ENCODE assay signal across 1 cellular context in the genomic region with DNA sequence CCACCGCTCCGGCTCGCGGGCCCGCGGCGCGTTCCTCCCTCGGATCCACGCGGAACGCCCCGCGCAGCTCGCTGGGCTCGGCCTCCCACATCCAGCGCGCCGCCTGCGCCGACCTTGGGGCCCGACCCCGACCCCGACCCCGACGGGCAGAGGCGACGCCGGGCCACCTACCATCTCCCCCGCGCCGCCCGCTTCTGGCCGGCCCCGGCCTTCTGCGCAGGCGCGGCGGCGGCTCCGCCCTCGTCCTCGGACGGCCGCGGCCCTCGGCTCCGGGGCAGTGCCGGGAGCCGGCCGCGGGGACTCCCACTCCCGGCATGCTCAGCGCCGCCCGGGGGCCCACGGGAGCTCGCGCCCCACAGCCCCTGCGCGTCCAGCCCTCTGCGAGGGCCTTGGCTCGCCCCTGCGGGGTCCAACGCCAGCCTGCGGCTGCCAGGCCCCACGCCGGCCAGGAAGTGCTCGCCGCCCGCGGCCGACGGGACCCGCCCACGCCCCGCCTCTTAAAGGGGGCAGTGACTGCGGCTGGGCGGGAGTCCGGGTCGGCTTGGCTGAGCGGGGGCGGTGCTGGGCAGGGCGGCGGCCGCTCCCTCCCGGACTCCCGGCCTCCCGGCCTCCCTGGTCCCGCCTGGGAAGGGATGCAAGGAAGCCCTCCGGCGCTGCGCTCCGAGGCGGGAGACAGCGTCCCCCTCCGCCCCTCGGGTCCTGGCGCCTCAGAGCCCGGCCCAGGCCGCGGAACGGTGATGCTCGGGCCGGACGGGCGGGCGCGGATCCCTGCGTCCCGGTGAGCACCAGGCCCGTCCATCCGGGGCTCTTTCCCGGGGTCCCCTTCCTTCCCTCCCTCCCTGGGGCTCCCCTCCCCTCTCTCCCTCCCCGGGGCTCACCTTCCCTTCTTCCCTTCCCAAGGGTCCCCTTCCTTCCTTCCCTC.
A peak's percentile ranks its signal among the peaks of the same experiment; 100 is the strongest.
TF ChIP-seq lines count a peak whose summit lies in the region.

A gene (minus strand): TSS at position 216 of the 922 bp plus-strand sequence. CDS start 42 bp downstream, at position 174.

TF ChIP-seq in HepG2, 621 proteins besides CTCF, POLR2A, EP300 and RAD21 (continued from another document and continues in another):
- TF ChIP-seq ZNF841 (CRISPR knock-in tag; IDR thresholded peaks at IDR 0.05; ENCODE audit: borderline replicate concordance) (no peak; the same call in 1 of the 2 replicates), ARID2 (CRISPR knock-in tag; IDR thresholded peaks at IDR 0.05; ENCODE audit: borderline replicate concordance) (no peak), KLF13 (CRISPR knock-in tag; IDR thresholded peaks at IDR 0.05) (0 out of 2 replicates have a peak, but pooled peaks have one; percentile 48), GATA4 (IDR thresholded peaks at IDR 0.05; ENCODE audit: borderline replicate concordance, low read depth) (no peak), KAT8 (CRISPR knock-in tag; IDR thresholded peaks at IDR 0.05) (no peak), KDM1A (CRISPR knock-in tag; IDR thresholded peaks at IDR 0.05) (peak; percentile 90; the same call in 1 of the 2 replicates), TBP (CRISPR knock-in tag; IDR thresholded peaks at IDR 0.05) (no peak), ZNF274 (CRISPR knock-in tag; IDR thresholded peaks at IDR 0.05) (peak; percentile 6; the same call in 1 of the 2 replicates), NFE2 (CRISPR knock-in tag; IDR thresholded peaks at IDR 0.05) (no peak), FOXP1 (IDR thresholded peaks at IDR 0.05) (no peak), FOXP1 (CRISPR knock-in tag; IDR thresholded peaks at IDR 0.05) (no peak), ARNTL (CRISPR knock-in tag; IDR thresholded peaks at IDR 0.05) (peak; percentile 30; the same call in 1 of the 2 replicates), NCOA2 (CRISPR knock-in tag; IDR thresholded peaks at IDR 0.05) (no peak; the same call in 1 of the 2 replicates), GLI4 (CRISPR knock-in tag; IDR thresholded peaks at IDR 0.05; ENCODE audit: borderline replicate concordance) (peak; percentile 19; the same call in 1 of the 2 replicates), KMT2A (CRISPR knock-in tag; IDR thresholded peaks at IDR 0.05) (no peak), ZNF547 (CRISPR knock-in tag; IDR thresholded peaks at IDR 0.05) (peak; percentile 73; the same call in 1 of the 2 replicates), PHF21A (CRISPR knock-in tag; IDR thresholded peaks at IDR 0.05) (peak; percentile 69), ZKSCAN1 (IDR thresholded peaks at IDR 0.05; ENCODE audit: low read length) (no peak), ZMYM3 (CRISPR knock-in tag; IDR thresholded peaks at IDR 0.05) (no peak), NCOA5 (CRISPR knock-in tag; IDR thresholded peaks at IDR 0.05) (no peak), SATB2 (CRISPR knock-in tag; IDR thresholded peaks at IDR 0.05) (no peak), ZSCAN21 (CRISPR knock-in tag; IDR thresholded peaks at IDR 0.05; ENCODE audit: borderline replicate concordance) (peak; percentile 71), MAZ (IDR thresholded peaks at IDR 0.05; ENCODE audit: borderline replicate concordance, low read depth, low read length) (peak; percentile 83), MAZ (CRISPR knock-in tag; IDR thresholded peaks at IDR 0.05; ENCODE audit: low read depth) (peak; percentile 90), TP53 (CRISPR knock-in tag; conservative IDR thresholded peaks at IDR 0.05) (no peak), RARA (CRISPR knock-in tag; IDR thresholded peaks at IDR 0.05) (no peak), RFX3 (CRISPR knock-in tag; IDR thresholded peaks at IDR 0.05) (no peak), TBX2 (CRISPR knock-in tag; IDR thresholded peaks at IDR 0.05; ENCODE audit: borderline replicate concordance) (0 out of 2 replicates have a peak, but pooled peaks have one; percentile 59), ZSCAN22 (CRISPR knock-in tag; IDR thresholded peaks at IDR 0.05) (no peak), MIXL1 (CRISPR knock-in tag; IDR thresholded peaks at IDR 0.05) (no peak; the same call in 1 of the 2 replicates), CHD2 (IDR thresholded peaks at IDR 0.05; ENCODE audit: low read depth, low read length) (no peak), AGO1 (IDR thresholded peaks at IDR 0.05; ENCODE audit: low read depth, low read length, poor library complexity, severe bottlenecking) (peak; percentile 14), ZNF839 (CRISPR knock-in tag; IDR thresholded peaks at IDR 0.05; ENCODE audit: borderline replicate concordance) (no peak), FOXC1 (CRISPR knock-in tag; IDR thresholded peaks at IDR 0.05; ENCODE audit: borderline replicate concordance) (no peak), RBM39 (IDR thresholded peaks at IDR 0.05; ENCODE audit: low read depth, low read length, poor library complexity, severe bottlenecking) (peak; percentile 22), ZNF292 (CRISPR knock-in tag; IDR thresholded peaks at IDR 0.05; ENCODE audit: borderline replicate concordance, low read depth) (no peak), KDM3A (CRISPR knock-in tag; IDR thresholded peaks at IDR 0.05; ENCODE audit: low read depth) (0 out of 2 replicates have a peak, but pooled peaks have one; percentile 7), ZNF720 (CRISPR knock-in tag; IDR thresholded peaks at IDR 0.05) (no peak), MXD4 (CRISPR knock-in tag; IDR thresholded peaks at IDR 0.05) (no peak; the same call in 1 of the 2 replicates), TAF15 (IDR thresholded peaks at IDR 0.05; ENCODE audit: low read depth, low read length, poor library complexity, severe bottlenecking) (no peak), NR2F1 (CRISPR knock-in tag; IDR thresholded peaks at IDR 0.05) (peak in 1 of 2 experiments; percentile 51; a peak in 1 of 4 replicates)
- TF ChIP-seq, protein P1, sequence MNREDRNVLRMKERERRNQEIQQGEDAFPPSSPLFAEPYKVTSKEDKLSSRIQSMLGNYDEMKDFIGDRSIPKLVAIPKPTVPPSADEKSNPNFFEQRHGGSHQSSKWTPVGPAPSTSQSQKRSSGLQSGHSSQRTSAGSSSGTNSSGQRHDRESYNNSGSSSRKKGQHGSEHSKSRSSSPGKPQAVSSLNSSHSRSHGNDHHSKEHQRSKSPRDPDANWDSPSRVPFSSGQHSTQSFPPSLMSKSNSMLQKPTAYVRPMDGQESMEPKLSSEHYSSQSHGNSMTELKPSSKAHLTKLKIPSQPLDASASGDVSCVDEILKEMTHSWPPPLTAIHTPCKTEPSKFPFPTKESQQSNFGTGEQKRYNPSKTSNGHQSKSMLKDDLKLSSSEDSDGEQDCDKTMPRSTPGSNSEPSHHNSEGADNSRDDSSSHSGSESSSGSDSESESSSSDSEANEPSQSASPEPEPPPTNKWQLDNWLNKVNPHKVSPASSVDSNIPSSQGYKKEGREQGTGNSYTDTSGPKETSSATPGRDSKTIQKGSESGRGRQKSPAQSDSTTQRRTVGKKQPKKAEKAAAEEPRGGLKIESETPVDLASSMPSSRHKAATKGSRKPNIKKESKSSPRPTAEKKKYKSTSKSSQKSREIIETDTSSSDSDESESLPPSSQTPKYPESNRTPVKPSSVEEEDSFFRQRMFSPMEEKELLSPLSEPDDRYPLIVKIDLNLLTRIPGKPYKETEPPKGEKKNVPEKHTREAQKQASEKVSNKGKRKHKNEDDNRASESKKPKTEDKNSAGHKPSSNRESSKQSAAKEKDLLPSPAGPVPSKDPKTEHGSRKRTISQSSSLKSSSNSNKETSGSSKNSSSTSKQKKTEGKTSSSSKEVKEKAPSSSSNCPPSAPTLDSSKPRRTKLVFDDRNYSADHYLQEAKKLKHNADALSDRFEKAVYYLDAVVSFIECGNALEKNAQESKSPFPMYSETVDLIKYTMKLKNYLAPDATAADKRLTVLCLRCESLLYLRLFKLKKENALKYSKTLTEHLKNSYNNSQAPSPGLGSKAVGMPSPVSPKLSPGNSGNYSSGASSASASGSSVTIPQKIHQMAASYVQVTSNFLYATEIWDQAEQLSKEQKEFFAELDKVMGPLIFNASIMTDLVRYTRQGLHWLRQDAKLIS (CRISPR knock-in tag; IDR thresholded peaks at IDR 0.05): no peak
- TF ChIP-seq, protein P2, sequence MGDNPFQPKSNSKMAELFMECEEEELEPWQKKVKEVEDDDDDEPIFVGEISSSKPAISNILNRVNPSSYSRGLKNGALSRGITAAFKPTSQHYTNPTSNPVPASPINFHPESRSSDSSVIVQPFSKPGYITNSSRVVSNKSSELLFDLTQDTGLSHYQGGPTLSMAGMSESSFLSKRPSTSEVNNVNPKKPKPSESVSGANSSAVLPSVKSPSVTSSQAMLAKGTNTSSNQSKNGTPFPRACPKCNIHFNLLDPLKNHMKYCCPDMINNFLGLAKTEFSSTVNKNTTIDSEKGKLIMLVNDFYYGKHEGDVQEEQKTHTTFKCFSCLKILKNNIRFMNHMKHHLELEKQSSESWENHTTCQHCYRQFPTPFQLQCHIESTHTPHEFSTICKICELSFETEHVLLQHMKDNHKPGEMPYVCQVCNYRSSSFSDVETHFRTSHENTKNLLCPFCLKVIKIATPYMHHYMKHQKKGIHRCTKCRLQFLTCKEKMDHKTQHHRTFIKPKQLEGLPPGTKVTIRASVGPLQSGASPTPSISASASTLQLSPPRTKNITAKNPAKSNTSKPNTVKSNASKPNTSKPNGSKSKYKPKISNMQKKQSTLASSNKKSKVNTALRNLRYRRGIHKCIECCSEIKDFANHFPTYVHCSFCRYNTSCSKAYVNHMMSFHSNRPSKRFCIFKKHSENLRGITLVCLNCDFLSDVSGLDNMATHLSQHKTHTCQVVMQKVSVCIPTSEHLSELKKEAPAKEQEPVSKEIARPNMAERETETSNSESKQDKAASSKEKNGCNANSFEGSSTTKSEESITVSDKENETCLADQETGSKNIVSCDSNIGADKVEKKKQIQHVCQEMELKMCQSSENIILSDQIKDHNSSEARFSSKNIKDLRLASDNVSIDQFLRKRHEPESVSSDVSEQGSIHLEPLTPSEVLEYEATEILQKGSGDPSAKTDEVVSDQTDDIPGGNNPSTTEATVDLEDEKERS (CRISPR knock-in tag; IDR thresholded peaks at IDR 0.05): no peak
- TF ChIP-seq, protein P3, sequence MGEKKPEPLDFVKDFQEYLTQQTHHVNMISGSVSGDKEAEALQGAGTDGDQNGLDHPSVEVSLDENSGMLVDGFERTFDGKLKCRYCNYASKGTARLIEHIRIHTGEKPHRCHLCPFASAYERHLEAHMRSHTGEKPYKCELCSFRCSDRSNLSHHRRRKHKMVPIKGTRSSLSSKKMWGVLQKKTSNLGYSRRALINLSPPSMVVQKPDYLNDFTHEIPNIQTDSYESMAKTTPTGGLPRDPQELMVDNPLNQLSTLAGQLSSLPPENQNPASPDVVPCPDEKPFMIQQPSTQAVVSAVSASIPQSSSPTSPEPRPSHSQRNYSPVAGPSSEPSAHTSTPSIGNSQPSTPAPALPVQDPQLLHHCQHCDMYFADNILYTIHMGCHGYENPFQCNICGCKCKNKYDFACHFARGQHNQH (CRISPR knock-in tag; IDR thresholded peaks at IDR 0.05): no peak; the same call in 1 of the 2 replicates
- TF ChIP-seq, protein P4, sequence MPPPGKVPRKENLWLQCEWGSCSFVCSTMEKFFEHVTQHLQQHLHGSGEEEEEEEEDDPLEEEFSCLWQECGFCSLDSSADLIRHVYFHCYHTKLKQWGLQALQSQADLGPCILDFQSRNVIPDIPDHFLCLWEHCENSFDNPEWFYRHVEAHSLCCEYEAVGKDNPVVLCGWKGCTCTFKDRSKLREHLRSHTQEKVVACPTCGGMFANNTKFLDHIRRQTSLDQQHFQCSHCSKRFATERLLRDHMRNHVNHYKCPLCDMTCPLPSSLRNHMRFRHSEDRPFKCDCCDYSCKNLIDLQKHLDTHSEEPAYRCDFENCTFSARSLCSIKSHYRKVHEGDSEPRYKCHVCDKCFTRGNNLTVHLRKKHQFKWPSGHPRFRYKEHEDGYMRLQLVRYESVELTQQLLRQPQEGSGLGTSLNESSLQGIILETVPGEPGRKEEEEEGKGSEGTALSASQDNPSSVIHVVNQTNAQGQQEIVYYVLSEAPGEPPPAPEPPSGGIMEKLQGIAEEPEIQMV (CRISPR knock-in tag; IDR thresholded peaks at IDR 0.05; ENCODE audit: low read depth): no peak
- TF ChIP-seq, protein P5, sequence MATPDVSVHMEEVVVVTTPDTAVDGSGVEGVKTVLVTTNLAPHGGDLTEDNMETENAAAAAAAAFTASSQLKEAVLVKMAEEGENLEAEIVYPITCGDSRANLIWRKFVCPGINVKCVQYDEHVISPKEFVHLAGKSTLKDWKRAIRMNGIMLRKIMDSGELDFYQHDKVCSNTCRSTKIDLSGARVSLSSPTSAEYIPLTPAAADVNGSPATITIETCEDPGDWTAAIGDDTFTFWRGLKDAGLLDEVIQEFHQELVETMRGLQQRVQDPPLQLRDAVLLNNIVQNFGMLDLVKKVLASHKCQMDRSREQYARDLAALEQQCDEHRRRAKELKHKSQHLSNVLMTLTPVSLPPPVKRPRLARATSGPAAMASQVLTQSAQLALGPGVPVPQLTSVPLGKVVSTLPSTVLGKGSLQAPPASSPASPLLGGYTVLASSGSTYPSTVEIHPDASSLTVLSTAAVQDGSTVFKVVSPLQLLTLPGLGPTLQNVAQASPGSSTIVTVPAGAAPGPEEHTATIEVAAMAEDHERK (CRISPR knock-in tag; IDR thresholded peaks at IDR 0.05; ENCODE audit: low read depth): no peak
- TF ChIP-seq, protein P6, sequence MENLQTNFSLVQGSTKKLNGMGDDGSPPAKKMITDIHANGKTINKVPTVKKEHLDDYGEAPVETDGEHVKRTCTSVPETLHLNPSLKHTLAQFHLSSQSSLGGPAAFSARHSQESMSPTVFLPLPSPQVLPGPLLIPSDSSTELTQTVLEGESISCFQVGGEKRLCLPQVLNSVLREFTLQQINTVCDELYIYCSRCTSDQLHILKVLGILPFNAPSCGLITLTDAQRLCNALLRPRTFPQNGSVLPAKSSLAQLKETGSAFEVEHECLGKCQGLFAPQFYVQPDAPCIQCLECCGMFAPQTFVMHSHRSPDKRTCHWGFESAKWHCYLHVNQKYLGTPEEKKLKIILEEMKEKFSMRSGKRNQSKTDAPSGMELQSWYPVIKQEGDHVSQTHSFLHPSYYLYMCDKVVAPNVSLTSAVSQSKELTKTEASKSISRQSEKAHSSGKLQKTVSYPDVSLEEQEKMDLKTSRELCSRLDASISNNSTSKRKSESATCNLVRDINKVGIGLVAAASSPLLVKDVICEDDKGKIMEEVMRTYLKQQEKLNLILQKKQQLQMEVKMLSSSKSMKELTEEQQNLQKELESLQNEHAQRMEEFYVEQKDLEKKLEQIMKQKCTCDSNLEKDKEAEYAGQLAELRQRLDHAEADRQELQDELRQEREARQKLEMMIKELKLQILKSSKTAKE (CRISPR knock-in tag; IDR thresholded peaks at IDR 0.05; ENCODE audit: borderline replicate concordance): no peak
